Comparison of ENCODE assay signal across 29 cellular contexts in genomic region chr5:32038537-32038936, GRCh38.
"Had no signal": no experiment of that assay in that cellular context is flagged by ENCODE, and none has a peak within 500 bp of the region (broad histone marks: within the 10 kb centered on the region; RNA-seq: fewer than 3 reads in every experiment).

No MANE protein-coding gene starts in this region.

- ATAC-seq: activated T-cell treated with anti-CD3 and anti-CD28 coated beads, Interleukin-2, amount 50 U/mL, for 72 hours; effector memory CD8-positive, alpha-beta T cell; left lobe of liver; lower lobe of right lung had no signal

- H3K27me3 Mint-ChIP-seq: activated CD4-positive, alpha-beta memory T cell treated with anti-CD3 and anti-CD28 coated beads, Interleukin-2, amount 10 ng/mL, durations not matched to agents 7 days and 5 days; activated naive CD4-positive, alpha-beta T cell treated with anti-CD3 and anti-CD28 coated beads, Interleukin-2, amount 10 ng/mL, durations not matched to agents 7 days and 5 days; naive B cell had no signal

- H3K4me2 ChIP-seq: hepatocyte had no signal

- H3K27ac ChIP-seq: dorsolateral prefrontal cortex, hepatocyte, lower lobe of right lung, sigmoid colon, testis, upper lobe of left lung had no signal

- H3K4me3 ChIP-seq: dorsolateral prefrontal cortex, hepatocyte, lower lobe of right lung, sigmoid colon, testis, upper lobe of left lung had no signal

- H3K4me1 ChIP-seq: sigmoid colon had no signal

- H3K36me3 Mint-ChIP-seq: activated naive CD4-positive, alpha-beta T cell treated with anti-CD3 and anti-CD28 coated beads, Interleukin-2, amount 10 ng/mL, durations not matched to agents 7 days and 5 days; naive B cell had no signal

- H3K4me3 Mint-ChIP-seq: activated CD4-positive, alpha-beta memory T cell treated with anti-CD3 and anti-CD28 coated beads, Interleukin-2, amount 10 ng/mL, durations not matched to agents 7 days and 5 days; activated naive CD4-positive, alpha-beta T cell treated with anti-CD3 and anti-CD28 coated beads, Interleukin-2, amount 10 ng/mL, durations not matched to agents 7 days and 5 days; activated T-cell treated with anti-CD3 and anti-CD28 coated beads, Interleukin-2, amount 50 U/mL, for 72 hours; effector memory CD8-positive, alpha-beta T cell; immature natural killer cell; naive B cell; neural crest cell had no signal

- H3K79me2 ChIP-seq: hepatocyte had no signal

- H3K27ac Mint-ChIP-seq: activated CD4-positive, alpha-beta memory T cell treated with anti-CD3 and anti-CD28 coated beads, Interleukin-2, amount 10 ng/mL, durations not matched to agents 7 days and 5 days; activated naive CD4-positive, alpha-beta T cell treated with anti-CD3 and anti-CD28 coated beads, Interleukin-2, amount 10 ng/mL, durations not matched to agents 7 days and 5 days; activated T-cell treated with anti-CD3 and anti-CD28 coated beads, Interleukin-2, amount 50 U/mL, for 72 hours; effector memory CD8-positive, alpha-beta T cell; immature natural killer cell; naive B cell had no signal

- H2AFZ ChIP-seq: hepatocyte had no signal

- H3K9me3 Mint-ChIP-seq: activated CD4-positive, alpha-beta memory T cell treated with anti-CD3 and anti-CD28 coated beads, Interleukin-2, amount 10 ng/mL, durations not matched to agents 7 days and 5 days; immature natural killer cell had no signal

- H3K9me3 ChIP-seq: lower lobe of right lung, sigmoid colon, testis had no signal

- FAIRE-seq: colon had no signal

- DNase-seq: activated CD4-positive, alpha-beta memory T cell treated with anti-CD3 and anti-CD28 coated beads, Interleukin-2, amount 10 ng/mL, durations not matched to agents 7 days and 5 days; activated CD4-positive, alpha-beta T cell treated with anti-CD3 and anti-CD28 coated beads for 4 hours; activated CD4-positive, CD25-positive, alpha-beta regulatory T cell; activated effector memory CD4-positive, alpha-beta T cell treated with Interleukin-2 at 50 U/mL for 16 hours; activated naive CD4-positive, alpha-beta T cell treated with anti-CD3 and anti-CD28 coated beads, Interleukin-2, amount 10 ng/mL, durations not matched to agents 7 days and 5 days; activated T-cell treated with anti-CD3 and anti-CD28 coated beads, Interleukin-2, amount 50 U/mL, for 72 hours; amygdala; caudate nucleus; dorsolateral prefrontal cortex; effector memory CD8-positive, alpha-beta T cell; foreskin melanocyte; glutamatergic neuron; immature natural killer cell; lower lobe of right lung; mesendoderm; naive B cell; occipital lobe; retina; sigmoid colon; stimulated activated CD4-positive, alpha-beta T cell treated with anti-CD3 and anti-CD28 coated beads, Interleukin-2, amount 100 ng/mL, for 48 hours; stimulated activated CD8-positive, alpha-beta memory T cell treated with anti-CD3 and anti-CD28 coated beads, Interleukin-4, amount 100 ng/mL, for 48 hours; stimulated activated naive CD4-positive, alpha-beta T cell; T-helper 9 cell; testis had no signal

- H3K27me3 ChIP-seq: dorsolateral prefrontal cortex, hepatocyte, sigmoid colon, testis, upper lobe of left lung had no signal

- H3K36me3 ChIP-seq: sigmoid colon had no signal
